In the genomic region with DNA sequence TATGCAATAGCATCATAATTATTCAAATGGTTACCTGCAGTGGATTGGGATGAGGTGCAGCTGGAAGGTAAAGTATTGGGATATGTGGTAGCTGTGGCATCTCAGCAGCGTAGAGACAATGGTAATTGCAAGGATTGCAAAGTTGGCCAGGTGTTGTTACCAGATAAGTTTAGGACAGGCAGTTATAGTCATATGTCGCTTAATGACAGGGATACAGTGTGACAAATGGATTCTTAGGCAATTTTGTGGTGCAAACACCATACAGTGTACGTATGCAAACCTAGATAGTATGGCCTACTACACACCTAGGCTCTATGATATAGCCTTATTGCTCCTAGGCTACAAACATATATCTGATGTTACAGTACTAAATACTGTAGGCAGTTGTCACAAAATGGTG, we compare ENCODE assay signal across 28 cellular contexts.
"Had no signal": no experiment of that assay in that cellular context is flagged by ENCODE, and none has a peak within 500 bp of the region (broad histone marks: within the 10 kb centered on the region; RNA-seq: fewer than 3 reads in every experiment).

No MANE protein-coding gene starts in this region.

- H3K9ac ChIP-seq: neural progenitor cell, parathyroid adenoma had no signal

- H3K4me1 ChIP-seq: neural progenitor cell, parathyroid adenoma, psoas muscle, right lobe of liver, sigmoid colon, stomach, thyroid gland, upper lobe of left lung had no signal

- H3K4me3 Mint-ChIP-seq: natural killer cell; nephron; neural progenitor cell; stimulated activated naive B cell treated with anti-CD40 and anti-IgM and Interleukin-4, amounts not matched to agents 10 μg/mL and 1 μg/mL and 100 μg/mL, for 72 hours; stimulated activated naive CD8-positive, alpha-beta T cell treated with anti-CD3 and anti-CD28 coated beads, Interleukin-15, Interleukin-2, amounts not matched to agents 100 ng/mL and 50 ng/mL, for 24 hours had no signal

- ATAC-seq: natural killer cell; psoas muscle; right cardiac atrium; right lobe of liver; stimulated activated effector memory CD8-positive, alpha-beta T cell treated with anti-CD3 and anti-CD28 coated beads, Interleukin-12 subunit alpha, Interleukin-12 subunit beta, amount 100 ng/mL, for 72 hours; stimulated activated naive B cell treated with anti-CD40 and anti-IgM and Interleukin-4, amounts not matched to agents 10 μg/mL and 1 μg/mL and 100 μg/mL, for 72 hours had no signal

- H2AFZ ChIP-seq: neural progenitor cell, parathyroid adenoma had no signal

- H3K27ac Mint-ChIP-seq: natural killer cell; nephron; neural progenitor cell; progenitor cell of endocrine pancreas; stimulated activated naive B cell treated with anti-CD40 and anti-IgM and Interleukin-4, amounts not matched to agents 10 μg/mL and 1 μg/mL and 100 μg/mL, for 72 hours; stimulated activated naive CD8-positive, alpha-beta T cell treated with anti-CD3 and anti-CD28 coated beads, Interleukin-15, Interleukin-2, amounts not matched to agents 100 ng/mL and 50 ng/mL, for 24 hours had no signal

- DNase-seq: natural killer cell; occipital lobe; ovary; posterior cingulate gyrus; psoas muscle; right cardiac atrium; right lobe of liver; small intestine; stimulated activated CD4-positive, alpha-beta T cell treated with anti-CD3 and anti-CD28 coated beads, Interleukin-15, amount 100 ng/mL, for 24 hours; stimulated activated CD4-positive, alpha-beta T cell treated with anti-CD3 and anti-CD28 coated beads, Interleukin-2, amount 100 ng/mL, for 24 hours; stimulated activated CD4-positive, alpha-beta T cell treated with anti-CD3 and anti-CD28 coated beads, Interleukin-2, amount 100 ng/mL, for 48 hours; stimulated activated CD4-positive, alpha-beta T cell treated with anti-CD3 and anti-CD28 coated beads, Interleukin-4, amount 100 ng/mL, for 24 hours; stimulated activated naive B cell treated with anti-CD40 and anti-IgM and Interleukin-4, amounts not matched to agents 10 μg/mL and 1 μg/mL and 100 μg/mL, for 72 hours; stimulated activated naive CD4-positive, alpha-beta T cell treated with Interleukin-2 at 50 U/mL for 16 hours; stomach; thyroid gland; upper lobe of left lung had no signal

- H3K27me3 Mint-ChIP-seq: progenitor cell of endocrine pancreas; stimulated activated naive CD8-positive, alpha-beta T cell treated with anti-CD3 and anti-CD28 coated beads, Interleukin-15, Interleukin-2, amounts not matched to agents 100 ng/mL and 50 ng/mL, for 24 hours had no signal

- H3K9me3 ChIP-seq: ovary, psoas muscle, right lobe of liver, sigmoid colon, stomach, thoracic aorta, thyroid gland, tibial nerve, upper lobe of left lung, vagina had no signal

- FAIRE-seq: small intestine, urothelium cell line had no signal

- H3K79me2 ChIP-seq: parathyroid adenoma had no signal

- H3K36me3 ChIP-seq: neural progenitor cell, ovary, right lobe of liver, sigmoid colon, stomach, thoracic aorta, thyroid gland, tibial nerve, upper lobe of left lung, vagina had no signal

- H3K4me2 ChIP-seq: neural progenitor cell had no signal

- H3K27me3 ChIP-seq: neural progenitor cell, ovary, right lobe of liver, sigmoid colon, stomach, thyroid gland, tibial nerve, upper lobe of left lung, vagina had no signal

- H3K9me3 Mint-ChIP-seq: natural killer cell; stimulated activated effector memory CD8-positive, alpha-beta T cell treated with anti-CD3 and anti-CD28 coated beads, Interleukin-12 subunit alpha, Interleukin-12 subunit beta, amount 100 ng/mL, for 72 hours; stimulated activated naive CD8-positive, alpha-beta T cell treated with anti-CD3 and anti-CD28 coated beads, Interleukin-15, Interleukin-2, amounts not matched to agents 100 ng/mL and 50 ng/mL, for 24 hours had no signal

- H3K27ac ChIP-seq: neural progenitor cell, ovary, parathyroid adenoma, psoas muscle, right lobe of liver, sigmoid colon, stomach, thoracic aorta, thyroid gland, tibial nerve, upper lobe of left lung, vagina had no signal

- H3K4me3 ChIP-seq: neural progenitor cell, ovary, psoas muscle, right lobe of liver, sigmoid colon, stomach, thoracic aorta, thyroid gland, tibial nerve, upper lobe of left lung, vagina had no signal

- H3K36me3 Mint-ChIP-seq: natural killer cell; neural progenitor cell; stimulated activated effector memory CD8-positive, alpha-beta T cell treated with anti-CD3 and anti-CD28 coated beads, Interleukin-12 subunit alpha, Interleukin-12 subunit beta, amount 100 ng/mL, for 72 hours had no signal
